In the genomic region with DNA sequence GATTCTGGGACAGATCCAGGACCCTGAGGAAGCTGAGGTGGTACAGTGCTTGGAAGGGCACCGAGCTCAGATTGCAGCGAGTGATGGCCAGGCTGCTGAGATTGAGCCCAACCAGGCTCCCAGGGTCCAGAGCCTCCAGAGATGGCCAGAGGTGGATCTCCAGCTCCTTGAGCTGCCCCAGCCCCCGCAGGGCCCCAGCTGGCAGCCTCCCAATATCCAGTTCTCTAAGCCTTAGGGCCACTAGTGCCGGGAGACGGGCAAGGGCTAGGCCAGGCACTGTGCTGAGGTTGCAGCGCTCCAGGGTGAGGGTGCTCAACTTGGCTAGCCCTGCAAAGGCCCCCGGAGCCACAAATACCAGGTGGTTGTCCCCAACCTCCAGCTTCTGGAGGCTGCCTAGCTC, we compare ENCODE assay signal across 21 cellular contexts. TPM values are rescaled to one million over a fixed set of nuclear protein-coding genes. Genes with fewer than 3 reads are reported as not detected.
DNase-seq lines count a peak whose midpoint lies in the region; ATAC-seq lines count a peak whose summit lies in the region.
"Had no signal": no experiment of that assay in that cellular context is flagged by ENCODE, and none has a peak within 500 bp of the region (broad histone marks: within the 10 kb centered on the region; RNA-seq: fewer than 3 reads in every experiment).

No MANE protein-coding gene starts in this region.

- no peak overlapping the region for H3K4me2 ChIP-seq in neuronal stem cell (ENCODE audit: insufficient read depth, low read length, poor library complexity, severe bottlenecking)
- H3K4me2 ChIP-seq: KMS-11 had no signal

- no peaks in the 10 kb centered on the region for H3K79me1 ChIP-seq in neuronal stem cell (ENCODE audit: low read depth, low read length)

- H3K4me1 ChIP-seq in neuronal stem cell (ENCODE audit: control insufficient read depth in 2 of 2, insufficient read depth in 1 of 2, low read depth in 1 of 2, low read length in 2 of 2), result peaks cover 2 to 8% of the 10 kb centered on the region in 2 donors
- H3K4me1 ChIP-seq: HAP-1 had no signal

- H2BK120ac ChIP-seq in neuronal stem cell (ENCODE audit: low read depth, low read length), result no peak overlapping the region

- peaks cover 0 to 2% of the 10 kb centered on the region in 2 donors for H3K36me3 ChIP-seq in neuronal stem cell (replicated peaks in 1 of 2; ENCODE audit: control insufficient read depth in 2 of 2, insufficient read depth in 2 of 2, low read length in 2 of 2)
- H3K36me3 ChIP-seq: HAP-1 had no signal

- H3K4me3 Mint-ChIP-seq in T-helper 17 cell, result no peak overlapping the region
- H3K4me3 Mint-ChIP-seq: CD8-positive, alpha-beta T cell had no signal

- H3K14ac ChIP-seq in neuronal stem cell (ENCODE audit: low read length), result no peak overlapping the region

- H4K8ac ChIP-seq in neuronal stem cell (ENCODE audit: low read depth, low read length), result peak overlapping the region; percentile 92

- no peak overlapping the region for H3K4ac ChIP-seq in neuronal stem cell (ENCODE audit: low read length)

- peaks cover 37% of the 10 kb centered on the region for H3K4me1 Mint-ChIP-seq in T-helper 17 cell

- H3K9ac ChIP-seq in neuronal stem cell (ENCODE audit: low read depth, low read length, poor library complexity), result peak overlapping the region; percentile 63
- H3K9ac ChIP-seq: KMS-11 had no signal

- no peak overlapping the region for H2BK15ac ChIP-seq in neuronal stem cell (ENCODE audit: low read length)

- H2BK5ac ChIP-seq in neuronal stem cell (ENCODE audit: low read length), result no peak overlapping the region

- no peaks in the 10 kb centered on the region for H3K27me3 Mint-ChIP-seq in T-helper 17 cell

- peaks cover 0 to 63% (median 0%) of the 10 kb centered on the region in 3 experiments for H3K27me3 ChIP-seq in neuronal stem cell (ENCODE audit: control insufficient read depth in 3 of 3, insufficient read depth in 3 of 3, low read depth in 1 of 3, low read length in 3 of 3)

- H3K27ac ChIP-seq in neuronal stem cell (replicated peaks; ENCODE audit: low read length), result no peak overlapping the region
- H3K27ac ChIP-seq: KMS-11 had no signal

- no peak for ATAC-seq in T-helper 17 cell
- no peak for ATAC-seq in HG02623 (IDR thresholded peaks at IDR 0.05; ENCODE audit: unreplicated experiment)
- ATAC-seq: CD8-positive, alpha-beta T cell; GM12878 had no signal

- WGBS in neuronal stem cell (ENCODE audit: extremely low coverage in 2 of 2, insufficient read length in 2 of 2, insufficient replicate concordance in 1 of 2), 2 donors, result no CpG with 5 or more reads among the region's 7 CpGs

- DNase-seq in D341Med (ENCODE audit: low spot score), result peak; percentile 24
- DNase-seq in T-helper 17 cell, result no peak
- no peak for DNase-seq in neuronal stem cell (ENCODE audit: low spot score)
- no peak for DNase-seq in ACHN
- DNase-seq in kidney tubule cell (ENCODE audit: low spot score), result no peak
- DNase-seq in NCI-H2196 (lab: John Stamatoyannopoulos, UW; ENCODE audit: unreplicated experiment), result no peak
- DNase-seq: AML-193; Calu3; CD8-positive, alpha-beta T cell; DMS 273 treated with DMSO at 0.1 percent for 48 hours; DMS53; DND-41; EL; GOT3 had no signal

- in situ Hi-C loops in ACHN (cut with HindIII; ENCODE audit: low pct_ligation_motif_present, low pct_unique_long_range_greater_than_20kb, low sequenced_read_pairs), result no loop called here

- peaks cover 2% of the 10 kb centered on the region for H3K36me3 Mint-ChIP-seq in T-helper 17 cell (ENCODE audit: low read depth)

- no peak overlapping the region for H3K23ac ChIP-seq in neuronal stem cell (ENCODE audit: low read depth, low read length, poor library complexity)

- H2AK5ac ChIP-seq in neuronal stem cell (ENCODE audit: low read depth, low read length), result peak overlapping the region; percentile 36

- H3K18ac ChIP-seq in neuronal stem cell (ENCODE audit: low read length), result no peak overlapping the region

- H2BK12ac ChIP-seq in neuronal stem cell (ENCODE audit: low read length), result no peak overlapping the region

- H3K9me3 ChIP-seq in T-helper 17 cell (ENCODE audit: control insufficient read depth, low read length, poor library complexity, severe bottlenecking) (no peaks in the 10 kb centered on the region), neuronal stem cell (replicated peaks in 1 of 2; ENCODE audit: control insufficient read depth in 2 of 2, insufficient read depth in 1 of 2, low read depth in 1 of 2, low read length in 2 of 2) (no peaks in the 10 kb centered on the region)
- H3K9me3 ChIP-seq: HAP-1 had no signal

- H3K4me3 ChIP-seq in neuronal stem cell (ENCODE audit: low read length in 2 of 2), result no peak overlapping the region
- H3K4me3 ChIP-seq: GM12878, HAP-1 had no signal

- peak overlapping the region; percentile 59 for H3K27ac Mint-ChIP-seq in T-helper 17 cell
- H3K27ac Mint-ChIP-seq: CD8-positive, alpha-beta T cell had no signal

- no peak overlapping the region for H2AFZ ChIP-seq in neuronal stem cell (ENCODE audit: low read length)

- no peak overlapping the region for H4K91ac ChIP-seq in neuronal stem cell (ENCODE audit: low read depth, low read length, poor library complexity)

RNA-seq across cellular contexts. Expression of gene LINGO4, which starts 3.4 kb away (rescaled TPM):
- total RNA-seq in T-helper 17 cell, result 1 to 10 TPM in 1 of 2 donors, under 1 TPM in 1; 0.77 to 1.6 TPM
- not detected for polyA plus RNA-seq in neuronal stem cell (2013, experiment 1 of 2)
- polyA plus RNA-seq in neuronal stem cell (2013, experiment 2 of 2), result not detected
- total RNA-seq: Calu3, G401, GM12878, HT-29 had no signal
- polyA plus RNA-seq: BJ, GM12878 had no signal

RNA-seq across cellular contexts. Expression of gene TDRKH, which starts 11.5 kb away (rescaled TPM):
- total RNA-seq in T-helper 17 cell, result 10 to 100 TPM; 11.3 to 17.7 TPM
- polyA plus RNA-seq in neuronal stem cell (2013, experiment 1 of 2), result 16.6 TPM
- 15.8 TPM for polyA plus RNA-seq in neuronal stem cell (2013, experiment 2 of 2)

RNA-seq across cellular contexts. Expression of gene RORC, which starts 29.8 kb away (rescaled TPM):
- 10 to 100 TPM; 38.4 to 42.5 TPM for total RNA-seq in T-helper 17 cell
- polyA plus RNA-seq in neuronal stem cell (2013, experiment 1 of 2), result 0.01 TPM
- 0.01 TPM for polyA plus RNA-seq in neuronal stem cell (2013, experiment 2 of 2)
- total RNA-seq: G401, GM12878 had no signal
- polyA plus RNA-seq: BJ, GM12878 had no signal

RNA-seq across cellular contexts. Expression of gene C2CD4D, which starts 37.8 kb away (rescaled TPM):
- total RNA-seq in T-helper 17 cell, result 1 to 10 TPM; 1.9 to 2.3 TPM
- polyA plus RNA-seq in neuronal stem cell (2013, experiment 1 of 2), result 0.17 TPM
- 0.17 TPM for polyA plus RNA-seq in neuronal stem cell (2013, experiment 2 of 2)
- total RNA-seq: G401 had no signal
- polyA plus RNA-seq: BJ had no signal

RNA-seq across cellular contexts. Expression of gene MRPL9, which starts 38.5 kb away (rescaled TPM):
- total RNA-seq in T-helper 17 cell, result 100 to 1,000 TPM in 1 of 2 donors, 10 to 100 TPM in 1; 99.8 to 124 TPM
- polyA plus RNA-seq in neuronal stem cell (2013, experiment 1 of 2), result 75.7 TPM
- polyA plus RNA-seq in neuronal stem cell (2013, experiment 2 of 2), result 74.2 TPM
